Comparison of ENCODE assay signal across 18 cellular contexts in the genomic region with DNA sequence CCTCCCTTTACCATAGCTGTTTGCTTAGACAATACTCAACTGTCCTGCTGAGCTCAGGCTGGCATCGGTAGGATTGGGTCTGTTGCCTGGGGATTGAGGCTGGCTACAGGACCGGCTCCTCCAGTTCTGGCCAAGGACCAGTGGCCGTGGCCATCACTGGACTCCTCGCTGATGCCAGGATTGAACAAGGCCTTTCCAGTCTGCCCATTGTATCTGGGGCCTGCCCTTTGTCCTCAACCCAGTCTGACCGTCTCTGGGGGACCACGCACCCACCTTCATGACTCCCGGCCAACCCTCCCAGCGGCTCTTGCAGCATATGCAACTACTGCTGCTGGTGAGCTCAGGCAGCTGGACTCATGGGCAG. TPM values are rescaled to one million over a fixed set of nuclear protein-coding genes. Genes with fewer than 3 reads are reported as not detected.
A peak's percentile ranks its signal among the peaks of the same experiment; 100 is the strongest.
DNase-seq lines count a peak whose midpoint lies in the region; ATAC-seq lines count a peak whose summit lies in the region.
"Had no signal": no experiment of that assay in that cellular context is flagged by ENCODE, and none has a peak within 500 bp of the region (broad histone marks: within the 10 kb centered on the region; RNA-seq: fewer than 3 reads in every experiment).

No MANE protein-coding gene starts in this region.

- H3K27ac ChIP-seq in angular gyrus (ENCODE audit: low read depth, low read length) (peak overlapping the region; percentile 88), rectal smooth muscle tissue (ENCODE audit: low read depth, low read length) (peak overlapping the region; percentile 90)
- H3K27ac ChIP-seq: HL-60 had no signal

- peaks cover 12% of the 10 kb centered on the region for H3K4me1 ChIP-seq in rectal smooth muscle tissue (ENCODE audit: control insufficient read depth, insufficient read depth, low read length)

- DNase-seq in H7 (peak; percentile 25), iPS-NIHi7 (ENCODE audit: extremely low spot score) (peak; percentile 2), NCI-H526 treated with DMSO at 0.1 percent for 48 hours (lab: John Stamatoyannopoulos, UW) (no peak), A172 (ENCODE audit: low spot score) (no peak)
- DNase-seq: DMS153; KBM-7; NCI-H146; NCI-H2081 treated with DMSO at 0.1 percent for 48 hours; NCI-H2227 treated with DMSO at 0.1 percent for 48 hours; NCI-H69; NK-92 treated with Interleukin-12 subunit alpha and Interleukin-12 subunit beta, amount 100 ng/mL, for 24 hours had no signal

- H3K27me3 ChIP-seq in H7 (ENCODE audit: control insufficient read depth, insufficient read depth, low read length) (no peaks in the 10 kb centered on the region; the same call in 1 of the 2 replicates), rectal smooth muscle tissue (ENCODE audit: control insufficient read depth, insufficient read depth, low read length) (no peaks in the 10 kb centered on the region)
- H3K27me3 ChIP-seq: BLaER1 treated with 17β-estradiol and CSF1 and Interleukin-3, amounts not matched to agents 10 nM and 100 nM had no signal

- ATAC-seq in GM19452 (IDR thresholded peaks at IDR 0.05; ENCODE audit: unreplicated experiment) (no peak), HG03571 (IDR thresholded peaks at IDR 0.05; ENCODE audit: unreplicated experiment) (no peak)
- ATAC-seq: HCT116 had no signal

- H3K4me3 ChIP-seq in H7 (ENCODE audit: insufficient read depth, low read depth, low read length) (no peak overlapping the region), rectal smooth muscle tissue (ENCODE audit: low read length) (no peak overlapping the region)
- H3K4me3 ChIP-seq: BLaER1 treated with 17β-estradiol and CSF1 and Interleukin-3, amounts not matched to agents 10 nM and 100 nM had no signal

- H3K9ac ChIP-seq in rectal smooth muscle tissue (ENCODE audit: low read length), result no peak overlapping the region

- H3K36me3 ChIP-seq in H7 (replicated peaks; ENCODE audit: control insufficient read depth, insufficient read depth, low read length), result no peaks in the 10 kb centered on the region
- no peaks in the 10 kb centered on the region for H3K36me3 ChIP-seq in rectal smooth muscle tissue (ENCODE audit: control insufficient read depth, insufficient read depth, low read length)
- H3K36me3 ChIP-seq: BLaER1 treated with 17β-estradiol and CSF1 and Interleukin-3, amounts not matched to agents 10 nM and 100 nM had no signal

RNA-seq across cellular contexts. Expression of gene SH2D6, which starts 28.7 kb away (rescaled TPM):
- not detected in 2 replicates for total RNA-seq in H7 (2014; rRNA removed; shearing (Covaris generic))
- total RNA-seq in A172 (2014; rRNA removed; shearing (Covaris generic)), result 0.22 and 1.0 TPM in 2 replicates

RNA-seq across cellular contexts. Expression of gene CAPG, which starts 37.0 kb away (rescaled TPM):
- total RNA-seq in H7 (2014; rRNA removed; shearing (Covaris generic)), result 242 and 268 TPM in 2 replicates
- 659 and 712 TPM in 2 replicates for total RNA-seq in A172 (2014; rRNA removed; shearing (Covaris generic))

Comparison
In these comparisons a context has a peak if more than half of its experiments do, and no peak if none do; other contexts are left out.
1. DNase-seq: peak in H7 (single experiment) and iPS-NIHi7 (single experiment); none in NCI-H526 treated with DMSO at 0.1 percent for 48 hours (single experiment) and A172 (single experiment).